Comparison of ENCODE assay signal across 7 cellular contexts in genomic region chr7:36128448-36129047, GRCh38. TPM values are rescaled to one million over a fixed set of nuclear protein-coding genes. Genes with fewer than 3 reads are reported as not detected.
DNase-seq lines count a peak whose midpoint lies in the region; ATAC-seq and TF ChIP-seq lines count a peak whose summit lies in the region.

No MANE protein-coding gene starts in this region.

- no peak for ATAC-seq in GM19463 (IDR thresholded peaks at IDR 0.05; ENCODE audit: unreplicated experiment)
- ATAC-seq in HG03045 (IDR thresholded peaks at IDR 0.05; ENCODE audit: unreplicated experiment), result no peak

- H3K36me3 ChIP-seq in endodermal cell (ENCODE audit: control insufficient read depth, insufficient read depth, low read length), result no peaks in the 10 kb centered on the region
- no peaks in the 10 kb centered on the region for H3K36me3 ChIP-seq in mesodermal cell (ENCODE audit: control insufficient read depth, insufficient read depth, low read length)

- DNase-seq in H4 (ENCODE audit: low spot score), result peak; percentile 97
- peak; percentile 53 for DNase-seq in NCI-H748 treated with DMSO at 0.1 percent for 48 hours (lab: John Stamatoyannopoulos, UW)
- peak; percentile 78 for DNase-seq in endodermal cell
- no peak for DNase-seq in NCI-H128 (lab: John Stamatoyannopoulos, UW; ENCODE audit: unreplicated experiment)

- H3K27ac ChIP-seq in endodermal cell (ENCODE audit: low read depth, low read length) (no peak overlapping the region), mesodermal cell (ENCODE audit: low read depth, low read length, severe bottlenecking) (peak overlapping the region; percentile 66)

- peaks cover 2% of the 10 kb centered on the region for H3K4me1 Mint-ChIP-seq in endodermal cell

- 64 to 76% methylated on average over 5 to 10 of the region's 10 CpGs for WGBS in endodermal cell (ENCODE audit: insufficient coverage in 1 of 2, insufficient read length in 1 of 2), 2 experiments
- 46 to 59% methylated on average over 7 of the region's 10 CpGs for WGBS in mesodermal cell (ENCODE audit: insufficient coverage in 2 of 2), 2 experiments

- H3K9me3 ChIP-seq in endodermal cell (ENCODE audit: control insufficient read depth, low read length) (no peaks in the 10 kb centered on the region), mesodermal cell (ENCODE audit: control insufficient read depth, low read length) (no peaks in the 10 kb centered on the region)

- H3K27me3 Mint-ChIP-seq in endodermal cell (ENCODE audit: insufficient read depth), result peaks cover 6% of the 10 kb centered on the region

- no peak overlapping the region for H3K4me3 Mint-ChIP-seq in endodermal cell

- no peak overlapping the region for H3K4me3 ChIP-seq in endodermal cell (ENCODE audit: low read length)
- no peak overlapping the region for H3K4me3 ChIP-seq in mesodermal cell (ENCODE audit: extremely low read depth, insufficient read depth, low read length, poor library complexity, severe bottlenecking)

- peaks cover 18% of the 10 kb centered on the region for H3K9me3 Mint-ChIP-seq in endodermal cell

- H3K27ac Mint-ChIP-seq in endodermal cell, result no peak overlapping the region

- no peaks in the 10 kb centered on the region for H3K27me3 ChIP-seq in endodermal cell (ENCODE audit: control insufficient read depth, insufficient read depth, low read length, poor library complexity, severe bottlenecking)

- H3K9ac ChIP-seq in endodermal cell (ENCODE audit: extremely low read depth, low read length, poor library complexity, severe bottlenecking), result no peak overlapping the region

- H3K36me3 Mint-ChIP-seq in endodermal cell (ENCODE audit: low read depth), result no peaks in the 10 kb centered on the region

- H3K4me1 ChIP-seq in endodermal cell (ENCODE audit: control insufficient read depth, insufficient read depth, low read length), result no peaks in the 10 kb centered on the region
- peaks cover 4% of the 10 kb centered on the region for H3K4me1 ChIP-seq in mesodermal cell (ENCODE audit: control insufficient read depth, insufficient read depth, low read length, poor library complexity, severe bottlenecking)

- peak; percentile 90 for TF ChIP-seq CTCF in endodermal cell (conservative IDR thresholded peaks at IDR 0.05)

RNA-seq across cellular contexts. Expression of gene EEPD1, which starts 24.5 kb away (rescaled TPM):
- total RNA-seq in H4 (2014; rRNA removed; shearing (Covaris generic)), result 9.4 and 22.9 TPM in 2 replicates
- 10 to 100 TPM in 1 of 2 donors, 1 to 10 TPM in 1; 9.7 to 11.4 TPM for total RNA-seq in endodermal cell
- 5.7 TPM for polyA plus RNA-seq in endodermal cell (2013, experiment 1 of 2)
- 6.1 TPM for polyA plus RNA-seq in endodermal cell (2013, experiment 2 of 2)
- polyA plus RNA-seq in mesodermal cell (2013, experiment 1 of 2), result 5.3 TPM
- polyA plus RNA-seq in mesodermal cell (2013, experiment 2 of 2), result 7.7 TPM
